9 cellular contexts compared by ENCODE assay signal in genomic region chr4:65669008-65669971, GRCh38. TPM values are rescaled to one million over a fixed set of nuclear protein-coding genes. Genes with fewer than 3 reads are reported as not detected.
DNase-seq lines count a peak whose midpoint lies in the region; ATAC-seq, FAIRE-seq and TF ChIP-seq lines count a peak whose summit lies in the region.
"Had no signal": no experiment of that assay in that cellular context is flagged by ENCODE, and none has a peak within 500 bp of the region (broad histone marks: within the 10 kb centered on the region; RNA-seq: fewer than 3 reads in every experiment).

No MANE protein-coding gene starts in this region.

- TF ChIP-seq CTCF in A549 (IDR thresholded peaks at IDR 0.05): no peak
- no peak for TF ChIP-seq CTCF in esophagus muscularis mucosa (IDR thresholded peaks at IDR 0.05)
- TF ChIP-seq CTCF in neural cell (IDR thresholded peaks at IDR 0.05; ENCODE audit: poor library complexity, severe bottlenecking): no peak

- H3K27ac ChIP-seq in A549: peak overlapping the region; percentile 48 to 81
- peak overlapping the region in 1 of 4 donors; percentile 43 for H3K27ac ChIP-seq in esophagus muscularis mucosa (replicated peaks in 1 of 4)
- peak overlapping the region; percentile 40 for H3K27ac ChIP-seq in neural cell (ENCODE audit: low read length)

- no peaks in the 10 kb centered on the region for H4K20me1 ChIP-seq in neural cell (ENCODE audit: insufficient read depth)

- POLR2A ChIA-PET in A549 (lab: Yijun Ruan, JAX): interaction anchor here (0.7 kb wide), 1 partner anchor 896 kb away, joined by 4 read pairs; no protein-coding TSS in a partner anchor

- no peaks in the 10 kb centered on the region for H3K9me2 ChIP-seq in neural cell (ENCODE audit: insufficient read depth, low read length)

- H3K9ac ChIP-seq in neural cell (ENCODE audit: low read length): peak overlapping the region; percentile 51

- ATAC-seq in A549 (peak; percentile 33 to 52; a peak in 5 of 6 replicates), HG03045 (IDR thresholded peaks at IDR 0.05; ENCODE audit: unreplicated experiment) (no peak), HG02981 (IDR thresholded peaks at IDR 0.05; ENCODE audit: unreplicated experiment) (no peak)

- no peaks in the 10 kb centered on the region for H3K36me3 ChIP-seq in esophagus muscularis mucosa
- no peaks in the 10 kb centered on the region for H3K36me3 ChIP-seq in neural cell (ENCODE audit: insufficient read depth, low read length)

- peak overlapping the region; percentile 99 for H3K4me2 ChIP-seq in A549
- peak overlapping the region; percentile 71 for H3K4me2 ChIP-seq in neural cell (ENCODE audit: low read length)

- peak overlapping the region; percentile 58 for H3K4me3 ChIP-seq in A549
- H3K4me3 ChIP-seq in esophagus muscularis mucosa: peak overlapping the region; percentile 44 to 60 (median 50)
- peak overlapping the region; percentile 71 for H3K4me3 ChIP-seq in neural cell (ENCODE audit: low read length)

- no peaks in the 10 kb centered on the region for H3K9me3 ChIP-seq in A549
- no peaks in the 10 kb centered on the region for H3K9me3 ChIP-seq in esophagus muscularis mucosa
- no peaks in the 10 kb centered on the region for H3K9me3 ChIP-seq in neural cell (ENCODE audit: low read length)

- TF ChIP-seq POLR2A in A549 (IDR thresholded peaks at IDR 0.05; ENCODE audit: low read length) (no peak), esophagus muscularis mucosa (IDR thresholded peaks at IDR 0.05; ENCODE audit: low read depth) (no peak)

- TF ChIP-seq EP300 in A549 (IDR thresholded peaks at IDR 0.05) (no peak), esophagus muscularis mucosa (IDR thresholded peaks at IDR 0.05) (no peak), neural cell (conservative IDR thresholded peaks at IDR 0.05; ENCODE audit: poor library complexity, severe bottlenecking) (no peak)

- TF ChIP-seq RAD21 in A549 (conservative IDR thresholded peaks at IDR 0.05 in 1 of 2, IDR thresholded peaks at IDR 0.05 in 1 of 2): no peak
- no peak for TF ChIP-seq RAD21 in neural cell (conservative IDR thresholded peaks at IDR 0.05)

- no peaks in the 10 kb centered on the region for H3F3A ChIP-seq in neural cell (ENCODE audit: insufficient read depth, low read length, poor library complexity, severe bottlenecking)

- CTCF ChIA-PET in A549 (lab: Yijun Ruan, JAX): interaction anchor here (1.5 kb wide), 1 partner anchor 14 kb away, joined by 3 read pairs; no protein-coding TSS in a partner anchor

- H3K27me3 ChIP-seq in esophagus muscularis mucosa (peaks cover 7 to 60% (median 29%) of the 10 kb centered on the region in 4 donors), neural cell (ENCODE audit: insufficient read depth, low read depth, low read length) (peaks cover 65% of the 10 kb centered on the region)

- no peaks in the 10 kb centered on the region for H3K79me2 ChIP-seq in neural cell (replicated peaks; ENCODE audit: insufficient read depth, low read length)

- FAIRE-seq in A549 (lab: Jason Lieb, UNC): no peak

- H2AFZ ChIP-seq in neural cell (ENCODE audit: low read depth, low read length): no peak overlapping the region

- intact Hi-C loops in esophagus muscularis mucosa (cut with DNase I): no loop called here

- DNase-seq in A549 (ENCODE audit: low read depth in 1 of 2, low spot score in 1 of 2): no peak
- peak; percentile 35 for DNase-seq in HuH-7.5 (ENCODE audit: low spot score)
- DNase-seq in esophagus muscularis mucosa (ENCODE audit: extremely low spot score): no peak
- no peak for DNase-seq in activated CD8-positive, alpha-beta memory T cell treated with anti-CD3 and anti-CD28 coated beads, Interleukin-2, amount 50 U/mL, for 48 hours
- DNase-seq in DMS79 (lab: John Stamatoyannopoulos, UW): no peak
- DNase-seq: SIG-M5 had no signal

- H3K4me1 ChIP-seq in A549 (0 out of 3 replicates have a peak, but pooled peaks cover 10% of the 10 kb centered on the region), esophagus muscularis mucosa (peaks cover 25 to 37% (median 34%) of the 10 kb centered on the region in 4 donors)

- 4% methylated on average over 13 of the region's 59 CpGs for WGBS in A549 (ENCODE audit: missing lambda C conversion rate)
- WGBS in esophagus muscularis mucosa: 3% methylated on average over 20 of the region's 59 CpGs

TF ChIP-seq in A549, 52 proteins besides CTCF, POLR2A, EP300 and RAD21:
- TF ChIP-seq, protein P1, sequence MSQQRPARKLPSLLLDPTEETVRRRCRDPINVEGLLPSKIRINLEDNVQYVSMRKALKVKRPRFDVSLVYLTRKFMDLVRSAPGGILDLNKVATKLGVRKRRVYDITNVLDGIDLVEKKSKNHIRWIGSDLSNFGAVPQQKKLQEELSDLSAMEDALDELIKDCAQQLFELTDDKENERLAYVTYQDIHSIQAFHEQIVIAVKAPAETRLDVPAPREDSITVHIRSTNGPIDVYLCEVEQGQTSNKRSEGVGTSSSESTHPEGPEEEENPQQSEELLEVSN (IDR thresholded peaks at IDR 0.05; ENCODE audit: borderline replicate concordance, low read depth): 0 out of 2 replicates have a peak, but pooled peaks have one; percentile 5
- TF ChIP-seq, protein P2, sequence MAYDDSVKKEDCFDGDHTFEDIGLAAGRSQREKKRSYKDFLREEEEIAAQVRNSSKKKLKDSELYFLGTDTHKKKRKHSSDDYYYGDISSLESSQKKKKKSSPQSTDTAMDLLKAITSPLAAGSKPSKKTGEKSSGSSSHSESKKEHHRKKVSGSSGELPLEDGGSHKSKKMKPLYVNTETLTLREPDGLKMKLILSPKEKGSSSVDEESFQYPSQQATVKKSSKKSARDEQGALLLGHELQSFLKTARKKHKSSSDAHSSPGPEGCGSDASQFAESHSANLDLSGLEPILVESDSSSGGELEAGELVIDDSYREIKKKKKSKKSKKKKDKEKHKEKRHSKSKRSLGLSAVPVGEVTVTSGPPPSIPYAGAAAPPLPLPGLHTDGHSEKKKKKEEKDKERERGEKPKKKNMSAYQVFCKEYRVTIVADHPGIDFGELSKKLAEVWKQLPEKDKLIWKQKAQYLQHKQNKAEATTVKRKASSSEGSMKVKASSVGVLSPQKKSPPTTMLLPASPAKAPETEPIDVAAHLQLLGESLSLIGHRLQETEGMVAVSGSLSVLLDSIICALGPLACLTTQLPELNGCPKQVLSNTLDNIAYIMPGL (CRISPR knock-in tag; IDR thresholded peaks at IDR 0.05; ENCODE audit: borderline replicate concordance): no peak

TF ChIP-seq in neural cell, 6 proteins besides CTCF, POLR2A, EP300 and RAD21:
- no peak for TF ChIP-seq REST (IDR thresholded peaks at IDR 0.05; ENCODE audit: borderline replicate concordance)
- TF ChIP-seq POLR2AphosphoS5 (IDR thresholded peaks at IDR 0.05): peak; percentile 6
- no peak for TF ChIP-seq EZH2 (IDR thresholded peaks at IDR 0.05; ENCODE audit: borderline replicate concordance, insufficient read depth, low read length, poor library complexity, severe bottlenecking)
- TF ChIP-seq SMC3 (conservative IDR thresholded peaks at IDR 0.05; ENCODE audit: poor library complexity): no peak
- no peak for TF ChIP-seq TAF1 (IDR thresholded peaks at IDR 0.05; ENCODE audit: low read depth)
- TF ChIP-seq MXI1 (conservative IDR thresholded peaks at IDR 0.05; ENCODE audit: poor library complexity, severe bottlenecking): no peak

RNA-seq across cellular contexts. Expression of gene EPHA5, which starts 1.0 kb away (rescaled TPM):
- polyA plus RNA-seq in A549 (2011; rRNA removed): 0.97 and 1.1 TPM in 2 replicates
- 0.17 and 0.23 TPM in 2 replicates for polyA plus RNA-seq in A549 (2012; cell fraction: cytosol; rRNA removed)
- 0.25 and 0.44 TPM in 2 replicates for polyA plus RNA-seq in A549 (2012; cell fraction: nucleus; rRNA removed)
- polyA plus RNA-seq in A549 (2017; fragmentation: RNase III; extraction: RNeasy Plus Mini Kit Qiagen cat#74134 plus additional on column Dnase treatment): 0.81 to 0.96 TPM (median 0.91 TPM) in 3 replicates
- 1.4 and 1.8 TPM in 2 replicates for polyA minus RNA-seq in A549 (2011; rRNA and poly(A)+ RNA removed)
- total RNA-seq in esophagus muscularis mucosa: under 1 TPM; 0.23 to 0.58 (median 0.37) TPM
- polyA plus RNA-seq in neural cell: 3.6 and 4.3 TPM in 2 replicates
- polyA minus RNA-seq in neural cell: 13.6 and 14.4 TPM in 2 replicates

Comparison
In these comparisons a context has a peak if more than half of its experiments do, and no peak if none do; other contexts are left out.
1. ATAC-seq: peak in A549 (2 of 2); none in HG03045 (single experiment) and HG02981 (single experiment).
2. Peak in every context shown above with its lines, with median percentiles within 50 percentile points of each other: H3K4me3 ChIP-seq.